11 cellular contexts compared by ENCODE assay signal in genomic region chr1:40712405-40712944, GRCh38. TPM values are rescaled to one million over a fixed set of nuclear protein-coding genes. Genes with fewer than 3 reads are reported as not detected.
A peak's percentile ranks its signal among the peaks of the same experiment; 100 is the strongest.
DNase-seq lines count a peak whose midpoint lies in the region; ATAC-seq and TF ChIP-seq lines count a peak whose summit lies in the region.
"Had no signal": no experiment of that assay in that cellular context is flagged by ENCODE, and none has a peak within 500 bp of the region (broad histone marks: within the 10 kb centered on the region; RNA-seq: fewer than 3 reads in every experiment).

No MANE protein-coding gene starts in this region.

- intact Hi-C loops in heart left ventricle (cut with DNase I) (loop anchor here in 1 of 10 donors (5.0 kb wide), 1 partner anchor 90 kb away; no protein-coding TSS in a partner anchor), left cardiac atrium (cut with DNase I) (no loop called here), upper lobe of right lung (cut with DNase I) (no loop called here)

- WGBS in heart left ventricle, 4 donors = 47 to 54% (median 54%) methylated on average over 5 of the region's 5 CpGs
- WGBS in liver = 57% methylated on average over 5 of the region's 5 CpGs

- H3K4me1 ChIP-seq in heart left ventricle = peaks cover 8 to 90% (median 60%) of the 10 kb centered on the region in 12 donors
- peaks cover 24% of the 10 kb centered on the region for H3K4me1 ChIP-seq in RWPE2 (ENCODE audit: insufficient read depth, poor library complexity, severe bottlenecking)
- peaks cover 10 to 84% (median 62%) of the 10 kb centered on the region in 4 donors for H3K4me1 ChIP-seq in liver (ENCODE audit: control insufficient read depth in 4 of 4, insufficient read depth in 4 of 4, low read length in 3 of 4)
- peaks cover 72% of the 10 kb centered on the region for H3K4me1 ChIP-seq in upper lobe of right lung

- DNase-seq in heart left ventricle (no peak), left cardiac atrium (no peak), RWPE2 (ENCODE audit: low spot score) (no peak), upper lobe of right lung (no peak), activated gamma-delta T cell (lab: John Stamatoyannopoulos, UW) (no peak)
- DNase-seq: activated CD4-positive, alpha-beta T cell treated with anti-CD3 and anti-CD28 coated beads, Interleukin-2, amount 50 U/mL, for 1 hour; caudate nucleus; ovary had no signal

- H3K4me3 ChIP-seq in heart left ventricle (peak overlapping the region in 8 of 12 donors; percentile 59 to 73 (median 63)), RWPE2 (ENCODE audit: severe bottlenecking) (no peak overlapping the region), liver (ENCODE audit: low read depth in 1 of 3, low read length in 3 of 3) (no peak overlapping the region), upper lobe of right lung (no peak overlapping the region)
- H3K4me3 ChIP-seq: ovary had no signal

- H3K9me3 ChIP-seq in heart left ventricle (no peaks in the 10 kb centered on the region), RWPE2 (ENCODE audit: severe bottlenecking) (no peaks in the 10 kb centered on the region), liver (ENCODE audit: control insufficient read depth in 4 of 4, low read length in 3 of 4) (no peaks in the 10 kb centered on the region), upper lobe of right lung (no peaks in the 10 kb centered on the region)
- H3K9me3 ChIP-seq: ovary had no signal

- no peak for TF ChIP-seq CTCF in heart left ventricle (IDR thresholded peaks at IDR 0.05)
- no peak for TF ChIP-seq CTCF in RWPE2 (IDR thresholded peaks at IDR 0.05; ENCODE audit: poor library complexity, severe bottlenecking)
- no peak for TF ChIP-seq CTCF in liver (IDR thresholded peaks at IDR 0.05; ENCODE audit: low read depth, low read length, missing input control)
- no peak for TF ChIP-seq CTCF in upper lobe of right lung (IDR thresholded peaks at IDR 0.05)

- H3K27me3 ChIP-seq in heart left ventricle (no peaks in the 10 kb centered on the region), RWPE2 (ENCODE audit: insufficient read depth, poor library complexity, severe bottlenecking) (no peaks in the 10 kb centered on the region), liver (ENCODE audit: control insufficient read depth in 4 of 4, insufficient read depth in 4 of 4, low read length in 3 of 4) (no peaks in the 10 kb centered on the region), upper lobe of right lung (no peaks in the 10 kb centered on the region)
- H3K27me3 ChIP-seq: ovary had no signal

- TF ChIP-seq POLR2A in heart left ventricle (IDR thresholded peaks at IDR 0.05) = no peak

- H3K36me3 ChIP-seq in heart left ventricle (peaks cover 0 to 18% (median 0%) of the 10 kb centered on the region in 9 donors), RWPE2 (ENCODE audit: low read depth) (peaks cover 13% of the 10 kb centered on the region), liver (ENCODE audit: control insufficient read depth in 4 of 4, insufficient read depth in 3 of 4, low read depth in 1 of 4, low read length in 3 of 4) (peaks cover 0 to 2% (median 0%) of the 10 kb centered on the region in 4 donors), upper lobe of right lung (no peaks in the 10 kb centered on the region)
- H3K36me3 ChIP-seq: ovary had no signal

- H3K27ac ChIP-seq in heart left ventricle = peak overlapping the region in 11 of 12 donors; percentile 75 to 91 (median 87)
- peak overlapping the region; percentile 94 for H3K27ac ChIP-seq in RWPE2 (ENCODE audit: poor library complexity, severe bottlenecking)
- peak overlapping the region; percentile 26 to 29 for H3K27ac ChIP-seq in liver (ENCODE audit: low read depth in 1 of 2, low read length in 2 of 2)
- H3K27ac ChIP-seq in upper lobe of right lung = peak overlapping the region; percentile 70

- no peak for TF ChIP-seq RAD21 in liver (IDR thresholded peaks at IDR 0.05)

- ATAC-seq in heart left ventricle (no peak), left cardiac atrium (no peak), RWPE2 (ENCODE audit: low read depth) (no peak), upper lobe of right lung (no peak), GM18868 (IDR thresholded peaks at IDR 0.05; ENCODE audit: unreplicated experiment) (no peak), HG02623 (IDR thresholded peaks at IDR 0.05; ENCODE audit: unreplicated experiment) (no peak)

- no peak overlapping the region for H3K9ac ChIP-seq in liver (ENCODE audit: low read depth in 1 of 2, low read length in 2 of 2)

TF ChIP-seq in liver, 16 proteins besides CTCF, POLR2A, EP300 and RAD21:
- TF ChIP-seq TAF1 (conservative IDR thresholded peaks at IDR 0.05) (no peak), RXRA (IDR thresholded peaks at IDR 0.05) (no peak), SP1 (IDR thresholded peaks at IDR 0.05) (no peak), ZBTB33 (IDR thresholded peaks at IDR 0.05) (no peak), HNF4G (IDR thresholded peaks at IDR 0.05) (no peak), FOXA2 (IDR thresholded peaks at IDR 0.05) (no peak), JUND (IDR thresholded peaks at IDR 0.05) (no peak)
- TF ChIP-seq, protein P1, sequence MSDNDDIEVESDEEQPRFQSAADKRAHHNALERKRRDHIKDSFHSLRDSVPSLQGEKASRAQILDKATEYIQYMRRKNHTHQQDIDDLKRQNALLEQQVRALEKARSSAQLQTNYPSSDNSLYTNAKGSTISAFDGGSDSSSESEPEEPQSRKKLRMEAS (IDR thresholded peaks at IDR 0.05) = no peak

RNA-seq across cellular contexts. Expression of gene NFYC, which starts 21.0 kb away (rescaled TPM):
- total RNA-seq in heart left ventricle = 10 to 100 TPM; 52.6 to 82.8 (median 69.4) TPM
- 10 to 100 TPM; 45.2 to 52.8 TPM for polyA plus RNA-seq in heart left ventricle
- total RNA-seq in left cardiac atrium = 10 to 100 TPM; 60.1 to 71.1 TPM
- 10 to 100 TPM; 27.4 to 28.1 TPM for total RNA-seq in liver
- 10 to 100 TPM; 18.3 to 26.3 TPM for polyA plus RNA-seq in liver
- total RNA-seq in upper lobe of right lung = 56.0 TPM

RNA-seq across cellular contexts. Expression of gene RIMS3, which starts 47.0 kb away (rescaled TPM):
- total RNA-seq in heart left ventricle (1 to 10 TPM in 5 of 9 donors, under 1 TPM in 4; 0.56 to 3.0 (median 1.1) TPM), left cardiac atrium (1 to 10 TPM; 2.9 to 3.6 TPM), liver (1 to 10 TPM; 1.0 to 2.2 TPM), upper lobe of right lung (4.7 TPM)
- polyA plus RNA-seq in heart left ventricle (under 1 TPM; 0.23 to 0.30 TPM), liver (under 1 TPM; 0.22 to 0.53 TPM)

Comparison
In these comparisons a context has a peak if more than half of its experiments do, and no peak if none do; other contexts are left out.
1. H3K27ac ChIP-seq: peak in every context shown above with its lines; median percentile 94 in RWPE2; 87 in heart left ventricle; 70 in upper lobe of right lung; 28 in liver.
2. H3K4me3 ChIP-seq: peak in heart left ventricle (8 of 12); none in RWPE2 (single experiment), liver (0 of 3) and upper lobe of right lung (single experiment).